28 cellular contexts compared by ENCODE assay signal in genomic region chr12:54143233-54143986, GRCh38.
"Had no signal": no experiment of that assay in that cellular context is flagged by ENCODE, and none has a peak within 500 bp of the region (broad histone marks: within the 10 kb centered on the region; RNA-seq: fewer than 3 reads in every experiment).

No MANE protein-coding gene starts in this region.

- DNase-seq: activated CD4-positive, alpha-beta memory T cell treated with anti-CD3 and anti-CD28 coated beads, Interleukin-2, amount 10 ng/mL, durations not matched to agents 7 days and 5 days; activated CD4-positive, alpha-beta T cell treated with anti-CD3 and anti-CD28 coated beads, Interleukin-2, amount 10 ng/mL, durations not matched to agents 24 days and 14 days; activated CD4-positive, CD25-positive, alpha-beta regulatory T cell treated with anti-CD3 and anti-CD28 coated beads, Interleukin-2, amount 50 U/mL, for 72 hours; activated T-cell treated with anti-CD3 and anti-CD28 coated beads, Interleukin-2, amount 50 U/mL, for 4 hours; anterior cingulate cortex; effector CD8-positive, alpha-beta T cell; esophagus squamous epithelium; left ventricle myocardium superior; naive thymus-derived CD4-positive, alpha-beta T cell; ovary; psoas muscle; sigmoid colon; small intestine; stimulated activated CD4-positive, alpha-beta T cell treated with anti-CD3 and anti-CD28 coated beads, Interleukin-4, amount 100 ng/mL, for 24 hours; SW 1271; T-helper 17 cell; T1000; transverse colon had no signal

- H3K4me3 Mint-ChIP-seq: activated CD4-positive, alpha-beta memory T cell treated with anti-CD3 and anti-CD28 coated beads, Interleukin-2, amount 10 ng/mL, durations not matched to agents 7 days and 5 days; activated CD4-positive, alpha-beta T cell treated with anti-CD3 and anti-CD28 coated beads, Interleukin-2, amount 10 ng/mL, durations not matched to agents 24 days and 14 days; activated T-cell treated with anti-CD3 and anti-CD28 coated beads, Interleukin-2, amount 50 U/mL, for 4 hours; activated T-helper 17 cell treated with anti-CD3 and anti-CD28 coated beads, Interleukin-2, amount 50 U/mL, for 72 hours; central memory CD8-positive, alpha-beta T cell; naive thymus-derived CD4-positive, alpha-beta T cell; stimulated activated effector memory CD8-positive, alpha-beta T cell treated with anti-CD3 and anti-CD28 coated beads, Interleukin-12 subunit alpha, Interleukin-12 subunit beta, amount 100 ng/mL, for 72 hours; T-helper 17 cell had no signal

- H3K4me3 ChIP-seq: esophagus squamous epithelium, ovary, psoas muscle, sigmoid colon, transverse colon had no signal

- H3K36me3 ChIP-seq: esophagus squamous epithelium, ovary, sigmoid colon, transverse colon had no signal

- H3K9me3 Mint-ChIP-seq: activated CD4-positive, alpha-beta memory T cell treated with anti-CD3 and anti-CD28 coated beads, Interleukin-2, amount 10 ng/mL, durations not matched to agents 7 days and 5 days; activated CD4-positive, alpha-beta T cell treated with anti-CD3 and anti-CD28 coated beads, Interleukin-2, amount 10 ng/mL, durations not matched to agents 24 days and 14 days; activated naive CD4-positive, alpha-beta T cell treated with anti-CD3 and anti-CD28 coated beads, Interleukin-2, amount 50 U/mL, for 72 hours; activated T-cell treated with anti-CD3 and anti-CD28 coated beads, Interleukin-2, amount 50 U/mL, for 4 hours; activated T-helper 17 cell treated with anti-CD3 and anti-CD28 coated beads, Interleukin-2, amount 50 U/mL, for 72 hours; central memory CD8-positive, alpha-beta T cell; naive thymus-derived CD4-positive, alpha-beta T cell; stimulated activated effector memory CD8-positive, alpha-beta T cell treated with anti-CD3 and anti-CD28 coated beads, Interleukin-12 subunit alpha, Interleukin-12 subunit beta, amount 100 ng/mL, for 72 hours had no signal

- H3K27ac ChIP-seq: epithelial cell of prostate, ovary, psoas muscle had no signal

- H3K27me3 ChIP-seq: ovary, sigmoid colon had no signal

- H3K4me1 Mint-ChIP-seq: activated CD4-positive, alpha-beta memory T cell treated with anti-CD3 and anti-CD28 coated beads, Interleukin-2, amount 10 ng/mL, durations not matched to agents 7 days and 5 days; activated CD4-positive, alpha-beta T cell treated with anti-CD3 and anti-CD28 coated beads, Interleukin-2, amount 10 ng/mL, durations not matched to agents 24 days and 14 days; activated T-helper 17 cell treated with anti-CD3 and anti-CD28 coated beads, Interleukin-2, amount 50 U/mL, for 72 hours; central memory CD8-positive, alpha-beta T cell; naive thymus-derived CD4-positive, alpha-beta T cell; stimulated activated effector memory CD8-positive, alpha-beta T cell treated with anti-CD3 and anti-CD28 coated beads, Interleukin-12 subunit alpha, Interleukin-12 subunit beta, amount 100 ng/mL, for 72 hours had no signal

- H3K9me3 ChIP-seq: esophagus squamous epithelium, ovary, psoas muscle, sigmoid colon, transverse colon had no signal

- H3K27ac Mint-ChIP-seq: activated CD4-positive, alpha-beta memory T cell treated with anti-CD3 and anti-CD28 coated beads, Interleukin-2, amount 10 ng/mL, durations not matched to agents 7 days and 5 days; activated CD4-positive, alpha-beta T cell treated with anti-CD3 and anti-CD28 coated beads, Interleukin-2, amount 10 ng/mL, durations not matched to agents 24 days and 14 days; activated naive CD4-positive, alpha-beta T cell treated with anti-CD3 and anti-CD28 coated beads, Interleukin-2, amount 50 U/mL, for 72 hours; activated T-helper 17 cell treated with anti-CD3 and anti-CD28 coated beads, Interleukin-2, amount 50 U/mL, for 72 hours; naive thymus-derived CD4-positive, alpha-beta T cell; stimulated activated effector memory CD8-positive, alpha-beta T cell treated with anti-CD3 and anti-CD28 coated beads, Interleukin-12 subunit alpha, Interleukin-12 subunit beta, amount 100 ng/mL, for 72 hours; T-helper 17 cell had no signal

- H3K4me1 ChIP-seq: psoas muscle had no signal

- FAIRE-seq: bronchial epithelial cell, colon, endometrium, frontal cortex, small intestine, urothelium cell line had no signal

- ATAC-seq: activated naive CD4-positive, alpha-beta T cell treated with anti-CD3 and anti-CD28 coated beads, Interleukin-2, amount 50 U/mL, for 72 hours; activated T-cell treated with anti-CD3 and anti-CD28 coated beads, Interleukin-2, amount 50 U/mL, for 4 hours; activated T-helper 17 cell treated with anti-CD3 and anti-CD28 coated beads, Interleukin-2, amount 50 U/mL, for 72 hours; left ventricle myocardium superior; naive thymus-derived CD4-positive, alpha-beta T cell; psoas muscle; stimulated activated effector memory CD8-positive, alpha-beta T cell treated with anti-CD3 and anti-CD28 coated beads, Interleukin-12 subunit alpha, Interleukin-12 subunit beta, amount 100 ng/mL, for 72 hours; T-helper 17 cell had no signal

- H3K36me3 Mint-ChIP-seq: activated naive CD4-positive, alpha-beta T cell treated with anti-CD3 and anti-CD28 coated beads, Interleukin-2, amount 50 U/mL, for 72 hours; stimulated activated effector memory CD8-positive, alpha-beta T cell treated with anti-CD3 and anti-CD28 coated beads, Interleukin-12 subunit alpha, Interleukin-12 subunit beta, amount 100 ng/mL, for 72 hours had no signal
